15 cellular contexts compared by ENCODE assay signal in the genomic region with DNA sequence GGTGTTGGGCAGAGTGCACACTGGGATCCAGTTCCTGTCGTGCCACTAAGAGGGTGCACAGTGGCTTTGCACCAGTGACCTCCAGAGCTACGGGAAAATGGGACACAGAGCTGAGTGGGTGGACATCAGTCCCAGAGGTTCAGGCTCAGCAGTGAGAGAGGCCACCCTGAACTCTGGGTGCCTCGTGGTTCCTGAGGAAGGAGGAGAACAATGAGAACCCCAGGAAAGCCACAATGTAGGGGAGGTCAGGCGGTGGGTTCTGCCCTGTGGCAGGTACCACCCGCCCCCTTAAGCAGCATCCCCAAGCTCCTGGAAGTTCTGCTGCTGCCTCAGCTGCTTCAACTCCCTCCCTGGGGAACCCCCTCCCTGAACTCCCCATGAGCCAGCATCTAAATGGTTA.
DNase-seq lines count a peak whose midpoint lies in the region; ATAC-seq and TF ChIP-seq lines count a peak whose summit lies in the region.
"Had no signal": no experiment of that assay in that cellular context is flagged by ENCODE, and none has a peak within 500 bp of the region (broad histone marks: within the 10 kb centered on the region; RNA-seq: fewer than 3 reads in every experiment).

No MANE protein-coding gene starts in this region.

- H3K36me3 Mint-ChIP-seq in osteocyte (ENCODE audit: unreplicated experiment): no peaks in the 10 kb centered on the region
- H3K36me3 Mint-ChIP-seq: CD4-positive, alpha-beta memory T cell had no signal

- H3K27me3 Mint-ChIP-seq in osteocyte (ENCODE audit: unreplicated experiment): no peaks in the 10 kb centered on the region

- H3K4me1 ChIP-seq in mesendoderm (ENCODE audit: control insufficient read depth, low read depth, low read length): no peaks in the 10 kb centered on the region

- no peak overlapping the region for H3K18ac ChIP-seq in mesendoderm (ENCODE audit: low read length)

- no peak overlapping the region for H2BK120ac ChIP-seq in mesendoderm (ENCODE audit: low read depth, low read length)

- H2BK15ac ChIP-seq in mesendoderm (replicated peaks; ENCODE audit: low read depth): no peak overlapping the region

- TF ChIP-seq CTCF in coronary artery (IDR thresholded peaks at IDR 0.05) (no peak), osteocyte (IDR thresholded peaks at IDR 0.05) (no peak)

- H3K4me3 ChIP-seq in coronary artery (no peak overlapping the region), mesendoderm (ENCODE audit: low read length) (no peak overlapping the region)

- no peak overlapping the region for H2BK5ac ChIP-seq in mesendoderm (ENCODE audit: low read length)

- no peaks in the 10 kb centered on the region for H3K4me1 Mint-ChIP-seq in osteocyte (ENCODE audit: unreplicated experiment)
- H3K4me1 Mint-ChIP-seq: CD4-positive, alpha-beta memory T cell had no signal

- no peaks in the 10 kb centered on the region for H3K36me3 ChIP-seq in mesendoderm (ENCODE audit: control insufficient read depth, insufficient read depth, low read length)

- no peak overlapping the region for H3K4me3 Mint-ChIP-seq in osteocyte (ENCODE audit: unreplicated experiment)
- H3K4me3 Mint-ChIP-seq: CD4-positive, alpha-beta memory T cell had no signal

- no peak overlapping the region for H4K8ac ChIP-seq in mesendoderm (ENCODE audit: low read depth, low read length)

- no peak overlapping the region for H3K23ac ChIP-seq in mesendoderm (ENCODE audit: low read length)

- no peak overlapping the region for H4K5ac ChIP-seq in mesendoderm (ENCODE audit: low read length)

- H3K9me3 Mint-ChIP-seq in osteocyte (ENCODE audit: unreplicated experiment): no peaks in the 10 kb centered on the region

- H3K4me2 ChIP-seq in mesendoderm (ENCODE audit: low read length): no peak overlapping the region

- no peak overlapping the region for H3K27ac Mint-ChIP-seq in osteocyte (ENCODE audit: unreplicated experiment)
- H3K27ac Mint-ChIP-seq: CD4-positive, alpha-beta memory T cell had no signal

- DNase-seq in coronary artery (ENCODE audit: low spot score) (peak; percentile 43), mesenteric fat pad (ENCODE audit: low spot score) (peak; percentile 64), osteocyte (ENCODE audit: extremely low spot score, unreplicated experiment) (peak; percentile 70), mesendoderm (no peak), NCI-H2081 (lab: John Stamatoyannopoulos, UW) (no peak)
- DNase-seq: C1 segment of cervical spinal cord; Calu3; CD4-positive, alpha-beta memory T cell; COR-L47; DMS53; DMS79 treated with DMSO at 0.1 percent for 48 hours; GF-D8; GOT3; HCEC 1CT had no signal

- no peak overlapping the region for H3K9ac ChIP-seq in mesendoderm (ENCODE audit: low read length)

- H3K56ac ChIP-seq in mesendoderm (ENCODE audit: low read length): no peak overlapping the region

- H3K79me2 ChIP-seq in mesendoderm (ENCODE audit: control insufficient read depth, insufficient read depth, low read length): no peaks in the 10 kb centered on the region

- H3K79me1 ChIP-seq in mesendoderm (ENCODE audit: low read length): no peaks in the 10 kb centered on the region

- no peak for ATAC-seq in HG03432 (IDR thresholded peaks at IDR 0.05; ENCODE audit: unreplicated experiment)

- no peaks in the 10 kb centered on the region for H3K27me3 ChIP-seq in mesendoderm (ENCODE audit: insufficient read depth, low read length, poor library complexity)

- no peak overlapping the region for H3K27ac ChIP-seq in coronary artery
- no peak overlapping the region for H3K27ac ChIP-seq in mesendoderm (ENCODE audit: low read depth, low read length)

- H3K4ac ChIP-seq in mesendoderm (ENCODE audit: low read depth, low read length): no peak overlapping the region

- no CpG with 5 or more reads among the region's 5 CpGs for WGBS in mesendoderm (ENCODE audit: extremely low coverage, insufficient coverage, low lambda C conversion rate)

- H2AK5ac ChIP-seq in mesendoderm (ENCODE audit: low read length): no peak overlapping the region

Comparison
In these comparisons a context has a peak if more than half of its experiments do, and no peak if none do; other contexts are left out.
1. DNase-seq: peak in coronary artery (single experiment), mesenteric fat pad (single experiment) and osteocyte (single experiment); none in mesendoderm (single experiment) and NCI-H2081 (0 of 2).